ENCODE assay signal across 8 cellular contexts in genomic region chr16:80580109-80580832, GRCh38. TPM values are rescaled to one million over a fixed set of nuclear protein-coding genes. Genes with fewer than 3 reads are reported as not detected.
DNase-seq lines count a peak whose midpoint lies in the region; ATAC-seq and TF ChIP-seq lines count a peak whose summit lies in the region.

No MANE protein-coding gene starts in this region.

- peak overlapping the region; percentile 82 for H3K27ac Mint-ChIP-seq in activated T-helper 17 cell treated with anti-CD3 and anti-CD28 coated beads, Interleukin-2, amount 50 U/mL, for 72 hours

- ATAC-seq in HG03520 (IDR thresholded peaks at IDR 0.05; ENCODE audit: unreplicated experiment) (peak; percentile 87), heart right ventricle (no peak)
- ATAC-seq in activated T-helper 17 cell treated with anti-CD3 and anti-CD28 coated beads, Interleukin-2, amount 50 U/mL, for 72 hours (replicated peaks), result peak; percentile 81

- peaks cover 37% of the 10 kb centered on the region for H3K4me1 Mint-ChIP-seq in activated T-helper 17 cell treated with anti-CD3 and anti-CD28 coated beads, Interleukin-2, amount 50 U/mL, for 72 hours

- no peaks in the 10 kb centered on the region for H3K27me3 Mint-ChIP-seq in activated T-helper 17 cell treated with anti-CD3 and anti-CD28 coated beads, Interleukin-2, amount 50 U/mL, for 72 hours

- H3K4me3 Mint-ChIP-seq in activated T-helper 17 cell treated with anti-CD3 and anti-CD28 coated beads, Interleukin-2, amount 50 U/mL, for 72 hours, result peak overlapping the region; percentile 64

- no peaks in the 10 kb centered on the region for H3K36me3 Mint-ChIP-seq in activated T-helper 17 cell treated with anti-CD3 and anti-CD28 coated beads, Interleukin-2, amount 50 U/mL, for 72 hours (ENCODE audit: low read depth)

- H3K4me3 ChIP-seq in heart right ventricle, result no peak overlapping the region

- no peaks in the 10 kb centered on the region for H3K9me3 ChIP-seq in heart right ventricle

- 82 to 85% methylated on average over 10 of the region's 10 CpGs for WGBS in heart right ventricle, 2 donors

- no peaks in the 10 kb centered on the region for H3K36me3 ChIP-seq in heart right ventricle

- intact Hi-C loops in posterior vena cava (cut with DNase I), result no loop called here
- intact Hi-C loops in heart right ventricle (cut with DNase I), result no loop called here

- peaks cover 0 to 8% (median 0%) of the 10 kb centered on the region in 7 donors for H3K27me3 ChIP-seq in heart right ventricle

- H3K27ac ChIP-seq in heart right ventricle, result no peak overlapping the region

- peak; percentile 38 for DNase-seq in activated gamma-delta T cell treated with Interleukin-2 at 50 U/mL for 16 hours
- no peak for DNase-seq in activated gamma-delta T cell (lab: John Stamatoyannopoulos, UW)
- DNase-seq in stimulated activated CD4-positive, alpha-beta T cell treated with anti-CD3 and anti-CD28 coated beads, Interleukin-15, amount 100 ng/mL, for 24 hours, result peak; percentile 79
- DNase-seq in posterior vena cava (ENCODE audit: low spot score), result no peak
- no peak for DNase-seq in GF-D8 (lab: John Stamatoyannopoulos, UW)
- DNase-seq in heart right ventricle, result no peak

- no peak for TF ChIP-seq CTCF in heart right ventricle (IDR thresholded peaks at IDR 0.05)

- peaks cover 0 to 5% (median 0%) of the 10 kb centered on the region in 9 donors for H3K4me1 ChIP-seq in heart right ventricle

- no peaks in the 10 kb centered on the region for H3K9me3 Mint-ChIP-seq in activated T-helper 17 cell treated with anti-CD3 and anti-CD28 coated beads, Interleukin-2, amount 50 U/mL, for 72 hours

RNA-seq across cellular contexts. Expression of gene DYNLRB2, which starts 39.5 kb away (rescaled TPM):
- total RNA-seq in activated T-helper 17 cell treated with anti-CD3 and anti-CD28 coated beads, Interleukin-2, amount 50 U/mL, for 72 hours, result not detected
- total RNA-seq in posterior vena cava, result not detected
- total RNA-seq in heart right ventricle, result under 1 TPM in 3 of 10 donors, not detected in 7; 0.69 to 0.77 (median 0.71) TPM
- polyA plus RNA-seq in heart right ventricle, result under 1 TPM in 1 of 2 donors, not detected in 1; 0.26 TPM

Comparison
In these comparisons a context has a peak if more than half of its experiments do, and no peak if none do; other contexts are left out.
1. DNase-seq: peak in activated gamma-delta T cell treated with Interleukin-2 at 50 U/mL for 16 hours (single experiment) and stimulated activated CD4-positive, alpha-beta T cell treated with anti-CD3 and anti-CD28 coated beads, Interleukin-15, amount 100 ng/mL, for 24 hours (single experiment); none in activated gamma-delta T cell (single experiment), posterior vena cava (single experiment), GF-D8 (single experiment) and heart right ventricle (0 of 2).
2. ATAC-seq: peak in HG03520 (single experiment) and activated T-helper 17 cell treated with anti-CD3 and anti-CD28 coated beads, Interleukin-2, amount 50 U/mL, for 72 hours (single experiment); none in heart right ventricle (0 of 8).